Comparison of ENCODE assay signal across 2 cellular contexts in genomic region chr10:55367555-55367954, GRCh38.
TF ChIP-seq lines count a peak whose summit lies in the region.

No MANE protein-coding gene starts in this region.

TF ChIP-seq in HepG2, 621 proteins besides CTCF, POLR2A, EP300 and RAD21:
- TF ChIP-seq KLF15 (CRISPR knock-in tag; IDR thresholded peaks at IDR 0.05; ENCODE audit: borderline replicate concordance), result no peak
- TF ChIP-seq SRF (IDR thresholded peaks at IDR 0.05; ENCODE audit: low read depth, low read length), result 0 out of 2 replicates have a peak, but pooled peaks have one; percentile 46
- no peak for TF ChIP-seq BCL6 (CRISPR knock-in tag; IDR thresholded peaks at IDR 0.05)

TF ChIP-seq in H1, 55 proteins besides CTCF, POLR2A, EP300 and RAD21:
- no peak for TF ChIP-seq JUND (IDR thresholded peaks at IDR 0.05; ENCODE audit: low read length)
- TF ChIP-seq SRF (IDR thresholded peaks at IDR 0.05; ENCODE audit: low read depth, low read length), result peak; percentile 65; the same call in 1 of the 2 replicates
